Comparison of ENCODE assay signal across 17 cellular contexts in the genomic region with DNA sequence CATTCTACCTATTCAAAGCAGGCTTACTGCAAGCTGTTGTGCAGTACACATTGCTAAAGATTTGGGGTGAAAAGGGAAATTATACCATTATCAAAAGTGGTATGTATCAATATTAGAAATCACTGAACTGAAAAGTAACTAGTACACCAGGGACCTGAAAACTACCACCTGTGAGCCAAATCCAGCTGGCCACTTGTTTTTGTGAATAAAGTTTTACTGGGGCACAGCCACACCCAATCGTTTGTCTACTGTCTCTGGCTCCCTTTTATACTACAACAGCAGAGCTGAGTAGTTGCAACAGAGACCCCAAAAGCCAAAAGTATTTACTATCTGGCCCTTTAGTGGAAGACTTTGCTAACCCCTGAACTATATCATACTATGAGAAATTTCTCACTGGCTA. TPM values are rescaled to one million over a fixed set of nuclear protein-coding genes. Genes with fewer than 3 reads are reported as not detected.
DNase-seq lines count a peak whose midpoint lies in the region; ATAC-seq and TF ChIP-seq lines count a peak whose summit lies in the region.
"Had no signal": no experiment of that assay in that cellular context is flagged by ENCODE, and none has a peak within 500 bp of the region (broad histone marks: within the 10 kb centered on the region; RNA-seq: fewer than 3 reads in every experiment).

No MANE protein-coding gene starts in this region.

- peak overlapping the region; percentile 50 to 91 (median 55) for H3K27ac Mint-ChIP-seq in H9
- H3K27ac Mint-ChIP-seq in WTC11: peak overlapping the region; percentile 75
- H3K27ac Mint-ChIP-seq: CD14-positive monocyte; CD4-positive, alpha-beta memory T cell; HFFc6 had no signal

- intact Hi-C loops in uterus (cut with DNase I; ENCODE audit: low total_unique reads): no loop called here

- H3K23me2 ChIP-seq in H9 (ENCODE audit: insufficient read length, low read depth, low read length, poor library complexity, severe bottlenecking): no peaks in the 10 kb centered on the region

- H3K27me3 Mint-ChIP-seq in H9 (ENCODE audit: low read depth): no peaks in the 10 kb centered on the region
- H3K27me3 Mint-ChIP-seq in WTC11 (ENCODE audit: low read depth): no peaks in the 10 kb centered on the region

- H2BK12ac ChIP-seq in H9 (ENCODE audit: insufficient read length, low read depth, low read length): no peak overlapping the region

- no peak overlapping the region for H3K23ac ChIP-seq in H9 (ENCODE audit: insufficient read length, low read depth, low read length)

- peaks cover 0 to 4% of the 10 kb centered on the region in 2 experiments; a peak in 2 of 5 replicates for H3K9me3 Mint-ChIP-seq in H9
- H3K9me3 Mint-ChIP-seq in WTC11: peaks cover 4% of the 10 kb centered on the region
- H3K9me3 Mint-ChIP-seq: CD4-positive, alpha-beta memory T cell; HFFc6 had no signal

- no peak overlapping the region for H3T11ph ChIP-seq in H9 (ENCODE audit: low read length)

- no peaks in the 10 kb centered on the region for H3K79me2 ChIP-seq in H9 (ENCODE audit: insufficient read depth, low read length)

- H3K27me3 ChIP-seq in H9 (ENCODE audit: insufficient read depth, low read length) (no peaks in the 10 kb centered on the region), iPS-20b (ENCODE audit: insufficient read depth, low read length) (no peaks in the 10 kb centered on the region), uterus (no peaks in the 10 kb centered on the region)
- H3K27me3 ChIP-seq: BLaER1 had no signal

- TF ChIP-seq POLR2A in uterus (IDR thresholded peaks at IDR 0.05): no peak

- H3K4me3 Mint-ChIP-seq in H9 (no peak overlapping the region), WTC11 (no peak overlapping the region)
- H3K4me3 Mint-ChIP-seq: CD14-positive monocyte; CD4-positive, alpha-beta memory T cell; HFFc6 had no signal

- POLR2A ChIA-PET in WTC11 (lab: Charles Lee): no interaction called here

- H4K8ac ChIP-seq in H9 (replicated peaks; ENCODE audit: insufficient read length, low read depth, low read length): no peak overlapping the region

- H3K9ac ChIP-seq in H9 (ENCODE audit: extremely low read depth, insufficient read length, low read length) (no peak overlapping the region), iPS-20b (ENCODE audit: low read depth, low read length) (peak overlapping the region; percentile 27; the same call in 1 of the 2 replicates)
- H3K9ac ChIP-seq: BLaER1 had no signal

- no peak overlapping the region for H2BK20ac ChIP-seq in H9 (ENCODE audit: low read depth, low read length, poor library complexity, severe bottlenecking)

- no peak overlapping the region for H3K4me2 ChIP-seq in H9 (ENCODE audit: insufficient read depth, insufficient read length, low read length)
- H3K4me2 ChIP-seq: BLaER1 had no signal

- no peak overlapping the region for H4K91ac ChIP-seq in H9 (ENCODE audit: insufficient read length, low read depth, low read length)

- H3K36me3 Mint-ChIP-seq in H9 (ENCODE audit: insufficient read depth in 1 of 3, low read depth in 3 of 3) (peaks cover 0 to 4% (median 2%) of the 10 kb centered on the region in 3 experiments; a peak in 4 of 7 replicates), WTC11 (peaks cover 4% of the 10 kb centered on the region)
- H3K36me3 Mint-ChIP-seq: CD4-positive, alpha-beta memory T cell had no signal

- no peak overlapping the region for H2AK5ac ChIP-seq in H9 (ENCODE audit: insufficient read length, low read length)

- ATAC-seq in WTC11 (peak; percentile 11; the same call in 1 of the 2 replicates), GM18520 (IDR thresholded peaks at IDR 0.05; ENCODE audit: unreplicated experiment) (no peak), HG03139 (IDR thresholded peaks at IDR 0.05; ENCODE audit: unreplicated experiment) (no peak)
- ATAC-seq: HCT116 had no signal

- H3K56ac ChIP-seq in H9 (ENCODE audit: insufficient read length, low read depth, low read length): no peak overlapping the region

- H3K79me1 ChIP-seq in H9 (ENCODE audit: insufficient read depth, low read depth, low read length, poor library complexity, severe bottlenecking): no peaks in the 10 kb centered on the region

- no peak overlapping the region for H3K4ac ChIP-seq in H9 (ENCODE audit: low read depth, low read length)

- H3K4me3 ChIP-seq in iPS-20b (ENCODE audit: low read length) (no peak overlapping the region), uterus (no peak overlapping the region)
- H3K4me3 ChIP-seq: BLaER1 had no signal

- no peak for TF ChIP-seq CTCF in H9 (conservative IDR thresholded peaks at IDR 0.05)
- no peak for TF ChIP-seq CTCF in WTC11 (IDR thresholded peaks at IDR 0.05)
- no peak for TF ChIP-seq CTCF in uterus (IDR thresholded peaks at IDR 0.05)

- no peak overlapping the region for H4K5ac ChIP-seq in H9 (ENCODE audit: insufficient read length, low read depth, low read length)

- no peak overlapping the region for H2BK5ac ChIP-seq in H9 (ENCODE audit: insufficient read length, low read length)

- H3K9me3 ChIP-seq in H9 (ENCODE audit: control insufficient read depth, low read depth, low read length): peaks cover 1% of the 10 kb centered on the region
- H3K9me3 ChIP-seq in iPS-20b (ENCODE audit: insufficient read depth, low read depth, low read length): peaks cover under 1% of the 10 kb centered on the region; the same call in 1 of the 2 replicates
- H3K9me3 ChIP-seq in uterus: no peaks in the 10 kb centered on the region
- H3K9me3 ChIP-seq: BLaER1 had no signal

- no peaks in the 10 kb centered on the region for H4K20me1 ChIP-seq in H9 (ENCODE audit: control insufficient read depth, insufficient read depth, insufficient read length)
- H4K20me1 ChIP-seq: BLaER1 had no signal

- H3K4me1 Mint-ChIP-seq in H9 (peaks cover 54 to 56% of the 10 kb centered on the region in 2 experiments), WTC11 (peaks cover 76% of the 10 kb centered on the region)
- H3K4me1 Mint-ChIP-seq: CD4-positive, alpha-beta memory T cell had no signal

- H3K14ac ChIP-seq in H9 (ENCODE audit: insufficient read depth, low read length): no peak overlapping the region

- H2BK120ac ChIP-seq in H9 (ENCODE audit: low read depth, low read length, poor library complexity, severe bottlenecking): peak overlapping the region; percentile 61

- peak overlapping the region; percentile 22 for H2AFZ ChIP-seq in H9 (ENCODE audit: low read length)

- no peak overlapping the region for H3K27ac ChIP-seq in H9 (ENCODE audit: insufficient read length, low read depth, low read length)
- H3K27ac ChIP-seq in iPS-20b (ENCODE audit: low read length): peak overlapping the region; percentile 48
- H3K27ac ChIP-seq in uterus: no peak overlapping the region
- H3K27ac ChIP-seq: BLaER1 had no signal

- H3K4me1 ChIP-seq in H9 (ENCODE audit: insufficient read depth, low read length) (peaks cover 9% of the 10 kb centered on the region; the same call in 1 of the 2 replicates), iPS-20b (ENCODE audit: insufficient read depth, low read length) (peaks cover 53% of the 10 kb centered on the region), uterus (no peaks in the 10 kb centered on the region)
- H3K4me1 ChIP-seq: BLaER1 had no signal

- CTCF ChIA-PET in WTC11 (lab: Charles Lee): interaction anchor here (3.1 kb wide), 1 partner anchor 11 kb away, joined by 17 read pairs; no protein-coding TSS in a partner anchor

- no peaks in the 10 kb centered on the region for H3K36me3 ChIP-seq in iPS-20b (ENCODE audit: insufficient read depth, low read depth, low read length)
- H3K36me3 ChIP-seq in uterus: no peaks in the 10 kb centered on the region
- H3K36me3 ChIP-seq: BLaER1 had no signal

- H3K18ac ChIP-seq in H9 (ENCODE audit: insufficient read length, low read depth, low read length): no peak overlapping the region

- DNase-seq in H9: no peak
- no peak for DNase-seq in WTC11 (ENCODE audit: low spot score)
- no peak for DNase-seq in uterus
- DNase-seq in activated naive CD4-positive, alpha-beta T cell treated with anti-CD3 and anti-CD28 coated beads, Interleukin-2, amount 50 U/mL, for 16 hours: no peak
- DNase-seq: 8988T; CD4-positive, alpha-beta memory T cell; DMS153; DMS79 treated with DMSO at 0.1 percent for 48 hours; GF-D8; HFFc6 had no signal

- H2BK15ac ChIP-seq in H9 (ENCODE audit: low read depth, low read length): no peak overlapping the region

- WGBS in H9 (ENCODE audit: extremely low coverage, insufficient read length, low lambda C conversion rate): no CpG with 5 or more reads among the region's 1 CpG

TF ChIP-seq in WTC11, 78 proteins besides CTCF, POLR2A, EP300 and RAD21 (continues in another document):
- TF ChIP-seq, protein P1, sequence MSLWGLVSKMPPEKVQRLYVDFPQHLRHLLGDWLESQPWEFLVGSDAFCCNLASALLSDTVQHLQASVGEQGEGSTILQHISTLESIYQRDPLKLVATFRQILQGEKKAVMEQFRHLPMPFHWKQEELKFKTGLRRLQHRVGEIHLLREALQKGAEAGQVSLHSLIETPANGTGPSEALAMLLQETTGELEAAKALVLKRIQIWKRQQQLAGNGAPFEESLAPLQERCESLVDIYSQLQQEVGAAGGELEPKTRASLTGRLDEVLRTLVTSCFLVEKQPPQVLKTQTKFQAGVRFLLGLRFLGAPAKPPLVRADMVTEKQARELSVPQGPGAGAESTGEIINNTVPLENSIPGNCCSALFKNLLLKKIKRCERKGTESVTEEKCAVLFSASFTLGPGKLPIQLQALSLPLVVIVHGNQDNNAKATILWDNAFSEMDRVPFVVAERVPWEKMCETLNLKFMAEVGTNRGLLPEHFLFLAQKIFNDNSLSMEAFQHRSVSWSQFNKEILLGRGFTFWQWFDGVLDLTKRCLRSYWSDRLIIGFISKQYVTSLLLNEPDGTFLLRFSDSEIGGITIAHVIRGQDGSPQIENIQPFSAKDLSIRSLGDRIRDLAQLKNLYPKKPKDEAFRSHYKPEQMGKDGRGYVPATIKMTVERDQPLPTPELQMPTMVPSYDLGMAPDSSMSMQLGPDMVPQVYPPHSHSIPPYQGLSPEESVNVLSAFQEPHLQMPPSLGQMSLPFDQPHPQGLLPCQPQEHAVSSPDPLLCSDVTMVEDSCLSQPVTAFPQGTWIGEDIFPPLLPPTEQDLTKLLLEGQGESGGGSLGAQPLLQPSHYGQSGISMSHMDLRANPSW (CRISPR knock-in tag; conservative IDR thresholded peaks at IDR 0.05; ENCODE audit: low read depth): no peak
- TF ChIP-seq, protein P2, sequence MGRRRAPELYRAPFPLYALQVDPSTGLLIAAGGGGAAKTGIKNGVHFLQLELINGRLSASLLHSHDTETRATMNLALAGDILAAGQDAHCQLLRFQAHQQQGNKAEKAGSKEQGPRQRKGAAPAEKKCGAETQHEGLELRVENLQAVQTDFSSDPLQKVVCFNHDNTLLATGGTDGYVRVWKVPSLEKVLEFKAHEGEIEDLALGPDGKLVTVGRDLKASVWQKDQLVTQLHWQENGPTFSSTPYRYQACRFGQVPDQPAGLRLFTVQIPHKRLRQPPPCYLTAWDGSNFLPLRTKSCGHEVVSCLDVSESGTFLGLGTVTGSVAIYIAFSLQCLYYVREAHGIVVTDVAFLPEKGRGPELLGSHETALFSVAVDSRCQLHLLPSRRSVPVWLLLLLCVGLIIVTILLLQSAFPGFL (CRISPR knock-in tag; IDR thresholded peaks at IDR 0.05; ENCODE audit: borderline replicate concordance): no peak
- no peak for TF ChIP-seq GTF2I (CRISPR knock-in tag; conservative IDR thresholded peaks at IDR 0.05)
- TF ChIP-seq ESRRA (CRISPR knock-in tag; IDR thresholded peaks at IDR 0.05; ENCODE audit: borderline replicate concordance): no peak
- no peak for TF ChIP-seq NFYB (CRISPR knock-in tag; conservative IDR thresholded peaks at IDR 0.05; ENCODE audit: low read depth)

RNA-seq across cellular contexts. Expression of a gene that starts 13.8 kb away (rescaled TPM):
- 0.37 TPM in 1 of 2 replicates, not detected in the other for total RNA-seq in H9 (2021)
- 12.5 to 16.5 TPM (median 13.7 TPM) in 3 replicates for total RNA-seq in WTC11 (2021)
- under 1 TPM in 1 of 4 donors, not detected in 3; 0.14 TPM for total RNA-seq in uterus
- total RNA-seq: A673, HFFc6 had no signal
